8 cellular contexts compared by ENCODE assay signal in genomic region chr5:181217111-181217804, GRCh38. TPM values are rescaled to one million over a fixed set of nuclear protein-coding genes. Genes with fewer than 3 reads are reported as not detected.
DNase-seq lines count a peak whose midpoint lies in the region; ATAC-seq and TF ChIP-seq lines count a peak whose summit lies in the region.

No MANE protein-coding gene starts in this region.

- H2AFZ ChIP-seq in SU-DHL-6 (ENCODE audit: low read depth, low read length, severe bottlenecking) = no peak overlapping the region

- peak overlapping the region; percentile 90 for H3K4me3 ChIP-seq in CD4-positive, CD25-positive, alpha-beta regulatory T cell (ENCODE audit: low read depth, low read length)
- H3K4me3 ChIP-seq in SU-DHL-6 (ENCODE audit: insufficient read depth, low read length, poor library complexity, severe bottlenecking) = peak overlapping the region; percentile 31
- H3K4me3 ChIP-seq in right lobe of liver = peak overlapping the region; percentile 6 to 40 (median 33)

- TF ChIP-seq POLR2A in right lobe of liver (IDR thresholded peaks at IDR 0.05) = no peak
- no peak for TF ChIP-seq POLR2A in erythroblast (IDR thresholded peaks at IDR 0.05; ENCODE audit: low read length)

- 10% methylated on average over 18 of the region's 46 CpGs for WGBS in right lobe of liver (ENCODE audit: insufficient coverage, low coverage, low lambda C conversion rate, missing lambda C conversion rate)

- peak; percentile 17 to 28 for ATAC-seq in CD4-positive, CD25-positive, alpha-beta regulatory T cell (ENCODE audit: low read depth in 2 of 2)
- peak; percentile 10 to 32 (median 12) for ATAC-seq in right lobe of liver

- peak overlapping the region; percentile 72 for H3K27ac ChIP-seq in CD4-positive, CD25-positive, alpha-beta regulatory T cell (ENCODE audit: insufficient read depth, low read length, poor library complexity, severe bottlenecking)
- H3K27ac ChIP-seq in SU-DHL-6 (ENCODE audit: low read depth, low read length) = peak overlapping the region; percentile 14
- H3K27ac ChIP-seq in right lobe of liver = peak overlapping the region in 2 of 3 donors; percentile 3 to 35

- H3F3A ChIP-seq in SU-DHL-6 (ENCODE audit: insufficient read depth) = peaks cover 34% of the 10 kb centered on the region

- no peaks in the 10 kb centered on the region for H4K20me1 ChIP-seq in SU-DHL-6 (ENCODE audit: low read depth, low read length)

- no peaks in the 10 kb centered on the region for H3K9me2 ChIP-seq in SU-DHL-6 (replicated peaks; ENCODE audit: insufficient read depth, low read length)

- H3K9ac ChIP-seq in SU-DHL-6 (ENCODE audit: low read length) = peak overlapping the region; percentile 4; the same call in 1 of the 2 replicates

- peaks cover 23% of the 10 kb centered on the region for H3K27me3 Mint-ChIP-seq in CD4-positive, CD25-positive, alpha-beta regulatory T cell
- peaks cover 24% of the 10 kb centered on the region for H3K27me3 Mint-ChIP-seq in HFFc6 (ENCODE audit: insufficient read depth)

- H3K4me2 ChIP-seq in SU-DHL-6 (ENCODE audit: low read depth, low read length, poor library complexity, severe bottlenecking) = peak overlapping the region; percentile 54

- no peaks in the 10 kb centered on the region for H3K36me3 ChIP-seq in CD4-positive, CD25-positive, alpha-beta regulatory T cell (ENCODE audit: control insufficient read depth, insufficient read depth, low read length)
- H3K36me3 ChIP-seq in SU-DHL-6 (ENCODE audit: low read length) (no peaks in the 10 kb centered on the region), right lobe of liver (no peaks in the 10 kb centered on the region)

- peaks cover 17% of the 10 kb centered on the region for H3K4me1 ChIP-seq in CD4-positive, CD25-positive, alpha-beta regulatory T cell (ENCODE audit: control insufficient read depth, insufficient read depth, low read length, poor library complexity, severe bottlenecking)
- peaks cover 0 to 17% (median 5%) of the 10 kb centered on the region in 4 donors for H3K4me1 ChIP-seq in right lobe of liver

- peaks cover 0 to 14% (median 2%) of the 10 kb centered on the region in 7 donors for H3K9me3 Mint-ChIP-seq in CD4-positive, CD25-positive, alpha-beta regulatory T cell
- H3K9me3 Mint-ChIP-seq in HFFc6 = no peaks in the 10 kb centered on the region; the same call in 1 of the 2 replicates

- peaks cover 8% of the 10 kb centered on the region for H3K36me3 Mint-ChIP-seq in CD4-positive, CD25-positive, alpha-beta regulatory T cell
- H3K36me3 Mint-ChIP-seq in HFFc6 (ENCODE audit: low read depth) = no peaks in the 10 kb centered on the region

- TF ChIP-seq CTCF in HFFc6 (IDR thresholded peaks at IDR 0.05) (no peak), SU-DHL-6 (IDR thresholded peaks at IDR 0.05; ENCODE audit: insufficient read depth, low read length, poor library complexity, severe bottlenecking) (no peak), right lobe of liver (IDR thresholded peaks at IDR 0.05) (no peak)

- peak overlapping the region; percentile 83 to 99 (median 96) for H3K4me3 Mint-ChIP-seq in CD4-positive, CD25-positive, alpha-beta regulatory T cell
- peak overlapping the region; percentile 86 for H3K4me3 Mint-ChIP-seq in HFFc6

- H3K4me1 Mint-ChIP-seq in CD4-positive, CD25-positive, alpha-beta regulatory T cell = peaks cover 23 to 51% (median 26%) of the 10 kb centered on the region in 4 donors
- H3K4me1 Mint-ChIP-seq in HFFc6 (ENCODE audit: low read depth) = peaks cover 24% of the 10 kb centered on the region

- peak overlapping the region; percentile 91 to 100 (median 93) for H3K27ac Mint-ChIP-seq in CD4-positive, CD25-positive, alpha-beta regulatory T cell
- H3K27ac Mint-ChIP-seq in HFFc6 = peak overlapping the region; percentile 83

- no peaks in the 10 kb centered on the region for H3K9me3 ChIP-seq in CD4-positive, CD25-positive, alpha-beta regulatory T cell (ENCODE audit: control insufficient read depth in 2 of 2, low read length in 2 of 2)
- H3K9me3 ChIP-seq in SU-DHL-6 (ENCODE audit: insufficient read depth, low read length) (no peaks in the 10 kb centered on the region), right lobe of liver (no peaks in the 10 kb centered on the region)

- DNase-seq in CD4-positive, CD25-positive, alpha-beta regulatory T cell = peak; percentile 41 to 68 (median 58)
- peak; percentile 63 for DNase-seq in HFFc6
- DNase-seq in cerebellar cortex (ENCODE audit: low spot score) = peak; percentile 76
- peak in 1 of 3 donors; percentile 44 for DNase-seq in right lobe of liver
- DNase-seq in stimulated activated CD8-positive, alpha-beta memory T cell treated with anti-CD3 and anti-CD28 coated beads, Interleukin-7, amount 100 ng/mL, for 4 hours (ENCODE audit: low read depth in 2 of 2) = peak; percentile 34 to 55
- no peak for DNase-seq in erythroblast (lab: John Stamatoyannopoulos, UW)
- DNase-seq in NK-92 treated with Interleukin-12 subunit alpha and Interleukin-12 subunit beta, amount 100 ng/mL, for 24 hours (lab: John Stamatoyannopoulos, UW) = no peak

- no peaks in the 10 kb centered on the region for H3K27me3 ChIP-seq in CD4-positive, CD25-positive, alpha-beta regulatory T cell (ENCODE audit: control insufficient read depth, insufficient read depth, low read length)
- H3K27me3 ChIP-seq in SU-DHL-6 (ENCODE audit: low read length) (no peaks in the 10 kb centered on the region), right lobe of liver (no peaks in the 10 kb centered on the region)

- H3K79me2 ChIP-seq in SU-DHL-6 (ENCODE audit: insufficient read depth, low read length) = no peaks in the 10 kb centered on the region

- intact Hi-C loops in right lobe of liver (cut with DNase I) = no loop called here

RNA-seq across cellular contexts. Expression of gene TRIM41, which starts 5.8 kb away (rescaled TPM):
- total RNA-seq in CD4-positive, CD25-positive, alpha-beta regulatory T cell = 40.8 TPM
- 1 to 10 TPM in 2 of 4 donors, under 1 TPM in 2; 0.67 to 1.6 (median 0.87) TPM for polyA plus RNA-seq in CD4-positive, CD25-positive, alpha-beta regulatory T cell
- 10 to 100 TPM; 20.3 to 24.0 (median 22.5) TPM for total RNA-seq in HFFc6 (2021; fragmentation: NEBNext Ultra II Directional; extraction: Animal tissue kit (Norgen Biotek cat#: 25700))
- total RNA-seq in right lobe of liver = 10 to 100 TPM in 4 of 6 experiments, 1 to 10 TPM in 2; 7.3 to 20.6 (median 15.9) TPM

RNA-seq across cellular contexts. Expression of gene TRIM7, which starts 12.3 kb away (rescaled TPM):
- 0.72 TPM for total RNA-seq in CD4-positive, CD25-positive, alpha-beta regulatory T cell
- under 1 TPM in 2 of 4 donors, not detected in 2; 0.16 to 0.47 TPM for polyA plus RNA-seq in CD4-positive, CD25-positive, alpha-beta regulatory T cell
- total RNA-seq in HFFc6 (2021; fragmentation: NEBNext Ultra II Directional; extraction: Animal tissue kit (Norgen Biotek cat#: 25700)) = 1 to 10 TPM; 2.8 to 7.5 (median 5.3) TPM
- 1 to 10 TPM in 1 of 6 experiments, under 1 TPM in 4, not detected in 1; 0.07 to 1.4 (median 0.26) TPM for total RNA-seq in right lobe of liver

RNA-seq across cellular contexts. Expression of gene RACK1, which starts 26.4 kb away (rescaled TPM):
- total RNA-seq in CD4-positive, CD25-positive, alpha-beta regulatory T cell = 1,838 TPM
- polyA plus RNA-seq in CD4-positive, CD25-positive, alpha-beta regulatory T cell = 1,000 to 10,000 TPM; 2,227 to 2,760 (median 2,470) TPM
- total RNA-seq in HFFc6 (2021; fragmentation: NEBNext Ultra II Directional; extraction: Animal tissue kit (Norgen Biotek cat#: 25700)) = 1,000 to 10,000 TPM; 1,737 to 2,012 (median 1,885) TPM
- total RNA-seq in right lobe of liver = 1,000 to 10,000 TPM in 2 of 6 experiments, 100 to 1,000 TPM in 4; 470 to 1,156 (median 552) TPM

RNA-seq across cellular contexts. Expression of gene TRIM52, which starts 43.7 kb away (rescaled TPM):
- 40.3 TPM for total RNA-seq in CD4-positive, CD25-positive, alpha-beta regulatory T cell
- polyA plus RNA-seq in CD4-positive, CD25-positive, alpha-beta regulatory T cell = 10 to 100 TPM; 28.0 to 39.9 (median 35.0) TPM
- total RNA-seq in HFFc6 (2021; fragmentation: NEBNext Ultra II Directional; extraction: Animal tissue kit (Norgen Biotek cat#: 25700)) = 1 to 10 TPM; 5.2 to 6.9 (median 5.6) TPM
- 1 to 10 TPM; 2.8 to 6.5 (median 4.6) TPM for total RNA-seq in right lobe of liver

Comparison
In these comparisons a context has a peak if more than half of its experiments do, and no peak if none do; other contexts are left out.
1. DNase-seq: peak in CD4-positive, CD25-positive, alpha-beta regulatory T cell (3 of 3), HFFc6 (single experiment), cerebellar cortex (single experiment) and stimulated activated CD8-positive, alpha-beta memory T cell treated with anti-CD3 and anti-CD28 coated beads, Interleukin-7, amount 100 ng/mL, for 4 hours (2 of 2); none in erythroblast (0 of 2) and NK-92 treated with Interleukin-12 subunit alpha and Interleukin-12 subunit beta, amount 100 ng/mL, for 24 hours (single experiment).
2. H3K27ac ChIP-seq: peak in every context shown above with its lines; median percentile 72 in CD4-positive, CD25-positive, alpha-beta regulatory T cell; 19 in right lobe of liver; 14 in SU-DHL-6.
3. H3K4me3 ChIP-seq: peak in every context shown above with its lines; median percentile 90 in CD4-positive, CD25-positive, alpha-beta regulatory T cell; 33 in right lobe of liver; 31 in SU-DHL-6.